28 cellular contexts compared by ENCODE assay signal in the genomic region with DNA sequence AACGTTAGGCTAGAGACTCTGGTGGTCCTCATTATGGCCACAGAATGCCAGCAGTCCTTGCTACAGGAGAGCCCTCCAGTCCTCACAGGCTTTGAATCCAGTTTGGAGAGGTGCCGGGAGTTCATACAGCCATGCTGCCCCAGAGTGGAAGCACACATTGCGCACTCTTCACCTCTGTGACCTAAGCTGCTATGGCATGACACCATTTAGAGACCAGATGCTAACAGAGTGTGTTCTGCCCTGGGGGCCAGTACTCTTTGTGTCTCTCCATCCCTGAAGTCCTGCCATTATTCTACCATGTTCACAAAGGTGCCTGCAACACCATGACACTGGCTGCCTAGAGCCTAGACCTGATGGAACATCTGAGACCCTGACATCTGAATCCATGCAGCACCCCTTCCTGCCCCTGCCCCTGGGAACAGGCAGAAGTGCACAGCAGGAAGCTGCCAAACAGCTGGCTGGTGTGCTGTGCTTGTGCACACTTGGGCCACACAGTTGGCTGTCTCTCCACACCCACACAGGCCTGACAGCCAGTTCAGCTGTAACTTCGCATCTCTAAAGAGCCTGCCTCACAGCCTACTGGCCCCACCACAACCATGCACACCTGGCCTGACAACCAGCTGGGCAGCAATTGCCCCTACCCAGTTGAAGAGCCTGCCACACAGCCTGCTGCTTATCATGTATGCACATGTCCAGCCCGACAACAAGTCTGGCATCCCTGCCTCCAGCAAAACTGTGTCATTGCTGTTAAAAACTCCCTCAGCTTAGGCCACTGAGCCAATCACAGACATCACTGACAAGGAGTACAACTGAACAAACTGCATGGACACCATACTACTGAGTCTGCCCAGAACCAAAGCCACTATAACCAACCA. TPM values are rescaled to one million over a fixed set of nuclear protein-coding genes. Genes with fewer than 3 reads are reported as not detected.
DNase-seq lines count a peak whose midpoint lies in the region; TF ChIP-seq lines count a peak whose summit lies in the region.
"Had no signal": no experiment of that assay in that cellular context is flagged by ENCODE, and none has a peak within 500 bp of the region (broad histone marks: within the 10 kb centered on the region; RNA-seq: fewer than 3 reads in every experiment).

No MANE protein-coding gene starts in this region.

- H3K27me3 ChIP-seq in neuronal stem cell (ENCODE audit: control insufficient read depth in 3 of 3, insufficient read depth in 3 of 3, low read depth in 1 of 3, low read length in 3 of 3) (no peaks in the 10 kb centered on the region), tibial nerve (no peaks in the 10 kb centered on the region)
- H3K27me3 ChIP-seq: upper lobe of right lung had no signal

- no peak overlapping the region for H2BK15ac ChIP-seq in neuronal stem cell (ENCODE audit: low read length)

- no peak overlapping the region for H4K91ac ChIP-seq in neuronal stem cell (ENCODE audit: low read depth, low read length, poor library complexity)

- H2BK12ac ChIP-seq in neuronal stem cell (ENCODE audit: low read length), result no peak overlapping the region

- no peaks in the 10 kb centered on the region for H3K9me3 ChIP-seq in neuronal stem cell (replicated peaks in 1 of 2; ENCODE audit: control insufficient read depth in 2 of 2, insufficient read depth in 1 of 2, low read depth in 1 of 2, low read length in 2 of 2)
- H3K9me3 ChIP-seq in tibial nerve, result peaks cover 0 to 16% (median 3%) of the 10 kb centered on the region in 4 donors
- H3K9me3 ChIP-seq: upper lobe of right lung had no signal

- H3K4me3 ChIP-seq in epithelial cell of esophagus (ENCODE audit: low read length) (no peak overlapping the region), neuronal stem cell (ENCODE audit: low read length in 2 of 2) (peak overlapping the region in 1 of 2 donors; percentile 10), tibial nerve (no peak overlapping the region)
- H3K4me3 ChIP-seq: upper lobe of right lung had no signal

- H2AFZ ChIP-seq in neuronal stem cell (ENCODE audit: low read length), result peak overlapping the region; percentile 41
- H2AFZ ChIP-seq: parathyroid adenoma had no signal

- H3K27me3 Mint-ChIP-seq in IgD-negative memory B cell, result no peaks in the 10 kb centered on the region
- H3K27me3 Mint-ChIP-seq in activated naive CD4-positive, alpha-beta T cell treated with anti-CD3 and anti-CD28 coated beads, Interleukin-2, amount 10 ng/mL, durations not matched to agents 7 days and 5 days, result peaks cover 8% of the 10 kb centered on the region
- H3K27me3 Mint-ChIP-seq: activated CD4-positive, alpha-beta memory T cell treated with anti-CD3 and anti-CD28 coated beads, Interleukin-2, amount 10 ng/mL, durations not matched to agents 7 days and 5 days had no signal

- TF ChIP-seq CTCF in epithelial cell of esophagus (IDR thresholded peaks at IDR 0.05; ENCODE audit: insufficient read depth, low read depth, low read length, missing control alignments) (no peak), tibial nerve (IDR thresholded peaks at IDR 0.05) (no peak)

- no CpG with 5 or more reads among the region's 5 CpGs for WGBS in neuronal stem cell (ENCODE audit: extremely low coverage in 2 of 2, insufficient read length in 2 of 2, insufficient replicate concordance in 1 of 2), 2 donors
- 82 to 85% methylated on average over 4 to 5 of the region's 5 CpGs for WGBS in tibial nerve, 2 donors

- TF ChIP-seq EP300 in tibial nerve (IDR thresholded peaks at IDR 0.05), result no peak

- no peak overlapping the region for H2AK5ac ChIP-seq in neuronal stem cell (ENCODE audit: low read depth, low read length)

- peak overlapping the region; percentile 68 for H4K8ac ChIP-seq in neuronal stem cell (ENCODE audit: low read depth, low read length)

- H3K27ac Mint-ChIP-seq in IgD-negative memory B cell, result peak overlapping the region in 2 of 3 donors; percentile 67 to 87
- H3K27ac Mint-ChIP-seq in activated naive CD4-positive, alpha-beta T cell treated with anti-CD3 and anti-CD28 coated beads, Interleukin-2, amount 10 ng/mL, durations not matched to agents 7 days and 5 days, result no peak overlapping the region
- H3K27ac Mint-ChIP-seq: activated CD4-positive, alpha-beta memory T cell treated with anti-CD3 and anti-CD28 coated beads, Interleukin-2, amount 10 ng/mL, durations not matched to agents 7 days and 5 days; brain had no signal

- TF ChIP-seq POLR2A in tibial nerve (IDR thresholded peaks at IDR 0.05), result no peak

- H2BK120ac ChIP-seq in neuronal stem cell (ENCODE audit: low read depth, low read length), result no peak overlapping the region

- H3K23ac ChIP-seq in neuronal stem cell (ENCODE audit: low read depth, low read length, poor library complexity), result peak overlapping the region; percentile 0

- no peak overlapping the region for H3K9ac ChIP-seq in neuronal stem cell (ENCODE audit: low read depth, low read length, poor library complexity)
- H3K9ac ChIP-seq: parathyroid adenoma, SK-N-SH had no signal

- H3K36me3 ChIP-seq in neuronal stem cell (replicated peaks in 1 of 2; ENCODE audit: control insufficient read depth in 2 of 2, insufficient read depth in 2 of 2, low read length in 2 of 2) (no peaks in the 10 kb centered on the region), tibial nerve (peaks cover 0 to 13% (median 0%) of the 10 kb centered on the region in 3 donors)
- H3K36me3 ChIP-seq: upper lobe of right lung had no signal

- peak; percentile 17 for DNase-seq in ELF-1 (ENCODE audit: low read depth, low spot score)
- peak; percentile 94 for DNase-seq in epithelial cell of esophagus (ENCODE audit: low read depth)
- DNase-seq in neuronal stem cell (ENCODE audit: low spot score), result no peak
- DNase-seq in activated naive CD4-positive, alpha-beta T cell treated with anti-CD3 and anti-CD28 coated beads, Interleukin-2, amount 10 ng/mL, durations not matched to agents 7 days and 5 days, result no peak
- no peak for DNase-seq in tibial nerve (ENCODE audit: low spot score in 2 of 2)
- DNase-seq in NCI-H2107 treated with DMSO at 0.1 percent for 48 hours (lab: John Stamatoyannopoulos, UW; ENCODE audit: unreplicated experiment), result no peak
- DNase-seq: activated CD4-positive, alpha-beta memory T cell treated with anti-CD3 and anti-CD28 coated beads, Interleukin-2, amount 10 ng/mL, durations not matched to agents 7 days and 5 days; activated gamma-delta T cell; DMS153; effector memory CD4-positive, alpha-beta T cell; GOT3; left cardiac atrium; naive thymus-derived CD4-positive, alpha-beta T cell; NCI-H1417; NCI-H2107; NCI-H524 treated with DMSO at 0.1 percent for 48 hours; right cardiac atrium; RPMI8226; SK-N-SH; upper lobe of right lung had no signal

- H3K4me3 Mint-ChIP-seq in IgD-negative memory B cell, result no peak overlapping the region
- H3K4me3 Mint-ChIP-seq in activated naive CD4-positive, alpha-beta T cell treated with anti-CD3 and anti-CD28 coated beads, Interleukin-2, amount 10 ng/mL, durations not matched to agents 7 days and 5 days, result no peak overlapping the region
- H3K4me3 Mint-ChIP-seq: activated CD4-positive, alpha-beta memory T cell treated with anti-CD3 and anti-CD28 coated beads, Interleukin-2, amount 10 ng/mL, durations not matched to agents 7 days and 5 days; brain; naive thymus-derived CD4-positive, alpha-beta T cell; T-helper 2 cell treated with Interferon-gamma antibody and Interleukin-4, amounts not matched to agents 5 μg/mL and 100 μg/mL, for 36 hours; WTC11 had no signal

- H3K4me1 ChIP-seq in neuronal stem cell (ENCODE audit: control insufficient read depth in 2 of 2, insufficient read depth in 1 of 2, low read depth in 1 of 2, low read length in 2 of 2) (no peaks in the 10 kb centered on the region), tibial nerve (peaks cover 0 to 10% (median 5%) of the 10 kb centered on the region in 4 donors)
- H3K4me1 ChIP-seq: parathyroid adenoma had no signal

- CTCF ChIA-PET in activated naive CD4-positive, alpha-beta T cell treated with anti-CD3 and anti-CD28 coated beads, Interleukin-2, amount 10 ng/mL, durations not matched to agents 7 days and 5 days (lab: Charles Lee), result interaction anchor here (0.6 to 4.6 kb wide), 7 partner anchors 10 to 311 kb away, joined by 3 to 32 read pairs (median 4); partner anchors contain the start of gene C1orf52

- peaks cover 21% of the 10 kb centered on the region for H3K36me3 Mint-ChIP-seq in IgD-negative memory B cell
- H3K36me3 Mint-ChIP-seq in activated naive CD4-positive, alpha-beta T cell treated with anti-CD3 and anti-CD28 coated beads, Interleukin-2, amount 10 ng/mL, durations not matched to agents 7 days and 5 days, result peaks cover 29% of the 10 kb centered on the region
- H3K36me3 Mint-ChIP-seq: brain had no signal

- H2BK5ac ChIP-seq in neuronal stem cell (ENCODE audit: low read length), result no peak overlapping the region

- no peak overlapping the region for H3K4ac ChIP-seq in neuronal stem cell (ENCODE audit: low read length)

- H3K14ac ChIP-seq in neuronal stem cell (ENCODE audit: low read length), result peak overlapping the region; percentile 4

- no peak overlapping the region for H3K4me2 ChIP-seq in neuronal stem cell (ENCODE audit: insufficient read depth, low read length, poor library complexity, severe bottlenecking)
- H3K4me2 ChIP-seq: SK-N-SH had no signal

- H3K27ac ChIP-seq in neuronal stem cell (replicated peaks; ENCODE audit: low read length) (no peak overlapping the region), tibial nerve (no peak overlapping the region)
- H3K27ac ChIP-seq: C4-2B, parathyroid adenoma, upper lobe of right lung had no signal

- peaks cover 6 to 12% (median 7%) of the 10 kb centered on the region in 3 donors for H3K9me3 Mint-ChIP-seq in IgD-negative memory B cell
- peaks cover 1% of the 10 kb centered on the region for H3K9me3 Mint-ChIP-seq in activated naive CD4-positive, alpha-beta T cell treated with anti-CD3 and anti-CD28 coated beads, Interleukin-2, amount 10 ng/mL, durations not matched to agents 7 days and 5 days
- H3K9me3 Mint-ChIP-seq: activated CD4-positive, alpha-beta memory T cell treated with anti-CD3 and anti-CD28 coated beads, Interleukin-2, amount 10 ng/mL, durations not matched to agents 7 days and 5 days had no signal

- no peak overlapping the region for H3K18ac ChIP-seq in neuronal stem cell (ENCODE audit: low read length)

- H3K79me1 ChIP-seq in neuronal stem cell (ENCODE audit: low read depth, low read length), result no peaks in the 10 kb centered on the region

- H3K4me1 Mint-ChIP-seq in IgD-negative memory B cell, result peaks cover 9 to 13% (median 12%) of the 10 kb centered on the region in 3 donors
- H3K4me1 Mint-ChIP-seq in activated naive CD4-positive, alpha-beta T cell treated with anti-CD3 and anti-CD28 coated beads, Interleukin-2, amount 10 ng/mL, durations not matched to agents 7 days and 5 days, result peaks cover 24% of the 10 kb centered on the region

RNA-seq across cellular contexts. Expression of gene MCOLN2, which starts 49.1 kb away (rescaled TPM):
- polyA plus RNA-seq in IgD-negative memory B cell, result 12.4 TPM
- polyA plus RNA-seq in neuronal stem cell (2013, experiment 1 of 2), result 0.11 TPM
- 0.30 TPM for polyA plus RNA-seq in neuronal stem cell (2013, experiment 2 of 2)
- total RNA-seq in tibial nerve, result 10 to 100 TPM in 2 of 4 donors, 1 to 10 TPM in 2; 8.2 to 12.2 (median 9.8) TPM
- polyA plus RNA-seq: SK-N-SH had no signal

RNA-seq across cellular contexts. Expression of gene LPAR3, which starts 54.8 kb away (rescaled TPM):
- not detected for polyA plus RNA-seq in IgD-negative memory B cell
- polyA plus RNA-seq in neuronal stem cell (2013, experiment 1 of 2), result 1.9 TPM
- polyA plus RNA-seq in neuronal stem cell (2013, experiment 2 of 2), result 2.0 TPM
- total RNA-seq in tibial nerve, result 1 to 10 TPM in 1 of 4 donors, not detected in 3; 1.5 TPM
- total RNA-seq: LHCN-M2, mesenteric fat pad had no signal

Comparison
In these comparisons a context has a peak if more than half of its experiments do, and no peak if none do; other contexts are left out.
1. DNase-seq: peak in ELF-1 (single experiment) and epithelial cell of esophagus (single experiment); none in neuronal stem cell (single experiment), activated naive CD4-positive, alpha-beta T cell treated with anti-CD3 and anti-CD28 coated beads, Interleukin-2, amount 10 ng/mL, durations not matched to agents 7 days and 5 days (single experiment), tibial nerve (0 of 2) and NCI-H2107 treated with DMSO at 0.1 percent for 48 hours (single experiment).